11 cellular contexts compared by ENCODE assay signal in the genomic region with DNA sequence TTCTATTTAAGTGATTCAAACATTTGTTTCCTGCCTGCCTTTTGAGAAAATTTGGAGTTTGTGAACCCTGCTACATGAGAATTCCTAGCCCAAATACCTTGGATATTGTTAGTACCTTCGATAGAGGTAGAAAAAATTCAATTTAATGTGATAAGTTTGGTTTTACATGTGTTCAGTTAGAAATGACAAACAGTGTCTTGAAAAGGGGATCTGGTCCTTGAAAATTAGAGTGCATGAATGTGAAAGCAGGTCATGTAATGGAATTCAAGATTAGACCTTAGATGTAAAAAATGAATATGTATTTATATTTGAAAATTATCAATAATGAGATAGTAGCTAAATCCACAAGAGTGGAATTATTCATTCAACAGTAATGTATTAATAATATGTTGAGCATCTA.
DNase-seq lines count a peak whose midpoint lies in the region; ATAC-seq and TF ChIP-seq lines count a peak whose summit lies in the region.
"Had no signal": no experiment of that assay in that cellular context is flagged by ENCODE, and none has a peak within 500 bp of the region (broad histone marks: within the 10 kb centered on the region; RNA-seq: fewer than 3 reads in every experiment).

No MANE protein-coding gene starts in this region.

- no peak for ATAC-seq in activated naive CD4-positive, alpha-beta T cell treated with anti-CD3 and anti-CD28 coated beads, Interleukin-2, amount 50 U/mL, for 72 hours
- peak; percentile 15 for ATAC-seq in HG02642 (IDR thresholded peaks at IDR 0.05; ENCODE audit: poor library complexity, unreplicated experiment)
- ATAC-seq in HG03442 (IDR thresholded peaks at IDR 0.05; ENCODE audit: unreplicated experiment) = peak; percentile 6
- peak; percentile 53 for ATAC-seq in stimulated activated memory B cell treated with anti-CD40 and anti-IgM and Interleukin-4, amounts not matched to agents 10 μg/mL and 1 μg/mL and 100 μg/mL, for 72 hours
- ATAC-seq: GM23338 had no signal

- H3K9me3 Mint-ChIP-seq in activated naive CD4-positive, alpha-beta T cell treated with anti-CD3 and anti-CD28 coated beads, Interleukin-2, amount 50 U/mL, for 24 hours = no peaks in the 10 kb centered on the region
- H3K9me3 Mint-ChIP-seq in activated naive CD4-positive, alpha-beta T cell treated with anti-CD3 and anti-CD28 coated beads, Interleukin-2, amount 50 U/mL, for 72 hours = no peaks in the 10 kb centered on the region
- no peaks in the 10 kb centered on the region for H3K9me3 Mint-ChIP-seq in stimulated activated memory B cell treated with anti-CD40 and anti-IgM and Interleukin-4, amounts not matched to agents 10 μg/mL and 1 μg/mL and 100 μg/mL, for 72 hours
- H3K9me3 Mint-ChIP-seq: GM23338 had no signal

- H3K36me3 Mint-ChIP-seq in activated naive CD4-positive, alpha-beta T cell treated with anti-CD3 and anti-CD28 coated beads, Interleukin-2, amount 50 U/mL, for 24 hours = peaks cover 10% of the 10 kb centered on the region
- H3K36me3 Mint-ChIP-seq in activated naive CD4-positive, alpha-beta T cell treated with anti-CD3 and anti-CD28 coated beads, Interleukin-2, amount 50 U/mL, for 72 hours = peaks cover 0 to 15% of the 10 kb centered on the region in 2 donors
- H3K36me3 Mint-ChIP-seq in stimulated activated memory B cell treated with anti-CD40 and anti-IgM and Interleukin-4, amounts not matched to agents 10 μg/mL and 1 μg/mL and 100 μg/mL, for 72 hours = peaks cover 24% of the 10 kb centered on the region

- in situ Hi-C loops in GM13976 (cut with MboI; ENCODE audit: low sequenced_read_pairs, unreplicated experiment) = no loop called here

- H3K4me3 Mint-ChIP-seq in activated naive CD4-positive, alpha-beta T cell treated with anti-CD3 and anti-CD28 coated beads, Interleukin-2, amount 50 U/mL, for 24 hours = no peak overlapping the region
- H3K4me3 Mint-ChIP-seq in stimulated activated memory B cell treated with anti-CD40 and anti-IgM and Interleukin-4, amounts not matched to agents 10 μg/mL and 1 μg/mL and 100 μg/mL, for 72 hours = no peak overlapping the region
- H3K4me3 Mint-ChIP-seq: GM23338 had no signal

- H3K27ac Mint-ChIP-seq in activated naive CD4-positive, alpha-beta T cell treated with anti-CD3 and anti-CD28 coated beads, Interleukin-2, amount 50 U/mL, for 24 hours = peak overlapping the region; percentile 52
- peak overlapping the region in 1 of 2 donors; percentile 25 for H3K27ac Mint-ChIP-seq in activated naive CD4-positive, alpha-beta T cell treated with anti-CD3 and anti-CD28 coated beads, Interleukin-2, amount 50 U/mL, for 72 hours
- peak overlapping the region; percentile 25 for H3K27ac Mint-ChIP-seq in stimulated activated memory B cell treated with anti-CD40 and anti-IgM and Interleukin-4, amounts not matched to agents 10 μg/mL and 1 μg/mL and 100 μg/mL, for 72 hours
- H3K27ac Mint-ChIP-seq: GM23338 had no signal

- H3K27me3 Mint-ChIP-seq in activated naive CD4-positive, alpha-beta T cell treated with anti-CD3 and anti-CD28 coated beads, Interleukin-2, amount 50 U/mL, for 24 hours = no peaks in the 10 kb centered on the region
- no peaks in the 10 kb centered on the region for H3K27me3 Mint-ChIP-seq in stimulated activated memory B cell treated with anti-CD40 and anti-IgM and Interleukin-4, amounts not matched to agents 10 μg/mL and 1 μg/mL and 100 μg/mL, for 72 hours

- no peak for DNase-seq in activated naive CD4-positive, alpha-beta T cell treated with anti-CD3 and anti-CD28 coated beads, Interleukin-2, amount 50 U/mL, for 72 hours (ENCODE audit: low spot score in 2 of 2)
- DNase-seq in H4 (ENCODE audit: low spot score) = no peak
- DNase-seq in SW 1271 (lab: John Stamatoyannopoulos, UW) = no peak
- DNase-seq in GM13976 (ENCODE audit: low spot score) = no peak
- DNase-seq: ACHN, colonic mucosa had no signal

- H3K4me1 Mint-ChIP-seq in activated naive CD4-positive, alpha-beta T cell treated with anti-CD3 and anti-CD28 coated beads, Interleukin-2, amount 50 U/mL, for 24 hours = peaks cover 30% of the 10 kb centered on the region
- H3K4me1 Mint-ChIP-seq in stimulated activated memory B cell treated with anti-CD40 and anti-IgM and Interleukin-4, amounts not matched to agents 10 μg/mL and 1 μg/mL and 100 μg/mL, for 72 hours = no peaks in the 10 kb centered on the region
- H3K4me1 Mint-ChIP-seq: GM23338 had no signal

- TF ChIP-seq CTCF in GM13976 (IDR thresholded peaks at IDR 0.05; ENCODE audit: borderline replicate concordance, control extremely low read depth, extremely low read depth, insufficient read depth, missing control alignments) = no peak

Comparison
In these comparisons a context has a peak if more than half of its experiments do, and no peak if none do; other contexts are left out.
1. ATAC-seq: peak in HG02642 (single experiment), HG03442 (single experiment) and stimulated activated memory B cell treated with anti-CD40 and anti-IgM and Interleukin-4, amounts not matched to agents 10 μg/mL and 1 μg/mL and 100 μg/mL, for 72 hours (single experiment); none in activated naive CD4-positive, alpha-beta T cell treated with anti-CD3 and anti-CD28 coated beads, Interleukin-2, amount 50 U/mL, for 72 hours (0 of 2).